In genomic region chr10:67803588-67804394, GRCh38 we compare ENCODE assay signal across 1 cellular context.
TF ChIP-seq lines count a peak whose summit lies in the region.

No MANE protein-coding gene starts in this region.

TF ChIP-seq in K562, 482 proteins besides CTCF, POLR2A, EP300 and RAD21 (continued from another document):
- TF ChIP-seq ZNF766 (CRISPR knock-in tag; conservative IDR thresholded peaks at IDR 0.05): 0 out of 2 replicates have a peak, but pooled peaks have one; percentile 34
TF ChIP-seq in K562: peak in this region for 8.
